1 cellular context compared by ENCODE assay signal in genomic region chr2:25098558-25099486, GRCh38.
TF ChIP-seq lines count a peak whose summit lies in the region.

No MANE protein-coding gene starts in this region.

TF ChIP-seq in GM23338, 12 proteins besides CTCF, POLR2A, EP300 and RAD21 (continued from another document):
- TF ChIP-seq, protein P1, sequence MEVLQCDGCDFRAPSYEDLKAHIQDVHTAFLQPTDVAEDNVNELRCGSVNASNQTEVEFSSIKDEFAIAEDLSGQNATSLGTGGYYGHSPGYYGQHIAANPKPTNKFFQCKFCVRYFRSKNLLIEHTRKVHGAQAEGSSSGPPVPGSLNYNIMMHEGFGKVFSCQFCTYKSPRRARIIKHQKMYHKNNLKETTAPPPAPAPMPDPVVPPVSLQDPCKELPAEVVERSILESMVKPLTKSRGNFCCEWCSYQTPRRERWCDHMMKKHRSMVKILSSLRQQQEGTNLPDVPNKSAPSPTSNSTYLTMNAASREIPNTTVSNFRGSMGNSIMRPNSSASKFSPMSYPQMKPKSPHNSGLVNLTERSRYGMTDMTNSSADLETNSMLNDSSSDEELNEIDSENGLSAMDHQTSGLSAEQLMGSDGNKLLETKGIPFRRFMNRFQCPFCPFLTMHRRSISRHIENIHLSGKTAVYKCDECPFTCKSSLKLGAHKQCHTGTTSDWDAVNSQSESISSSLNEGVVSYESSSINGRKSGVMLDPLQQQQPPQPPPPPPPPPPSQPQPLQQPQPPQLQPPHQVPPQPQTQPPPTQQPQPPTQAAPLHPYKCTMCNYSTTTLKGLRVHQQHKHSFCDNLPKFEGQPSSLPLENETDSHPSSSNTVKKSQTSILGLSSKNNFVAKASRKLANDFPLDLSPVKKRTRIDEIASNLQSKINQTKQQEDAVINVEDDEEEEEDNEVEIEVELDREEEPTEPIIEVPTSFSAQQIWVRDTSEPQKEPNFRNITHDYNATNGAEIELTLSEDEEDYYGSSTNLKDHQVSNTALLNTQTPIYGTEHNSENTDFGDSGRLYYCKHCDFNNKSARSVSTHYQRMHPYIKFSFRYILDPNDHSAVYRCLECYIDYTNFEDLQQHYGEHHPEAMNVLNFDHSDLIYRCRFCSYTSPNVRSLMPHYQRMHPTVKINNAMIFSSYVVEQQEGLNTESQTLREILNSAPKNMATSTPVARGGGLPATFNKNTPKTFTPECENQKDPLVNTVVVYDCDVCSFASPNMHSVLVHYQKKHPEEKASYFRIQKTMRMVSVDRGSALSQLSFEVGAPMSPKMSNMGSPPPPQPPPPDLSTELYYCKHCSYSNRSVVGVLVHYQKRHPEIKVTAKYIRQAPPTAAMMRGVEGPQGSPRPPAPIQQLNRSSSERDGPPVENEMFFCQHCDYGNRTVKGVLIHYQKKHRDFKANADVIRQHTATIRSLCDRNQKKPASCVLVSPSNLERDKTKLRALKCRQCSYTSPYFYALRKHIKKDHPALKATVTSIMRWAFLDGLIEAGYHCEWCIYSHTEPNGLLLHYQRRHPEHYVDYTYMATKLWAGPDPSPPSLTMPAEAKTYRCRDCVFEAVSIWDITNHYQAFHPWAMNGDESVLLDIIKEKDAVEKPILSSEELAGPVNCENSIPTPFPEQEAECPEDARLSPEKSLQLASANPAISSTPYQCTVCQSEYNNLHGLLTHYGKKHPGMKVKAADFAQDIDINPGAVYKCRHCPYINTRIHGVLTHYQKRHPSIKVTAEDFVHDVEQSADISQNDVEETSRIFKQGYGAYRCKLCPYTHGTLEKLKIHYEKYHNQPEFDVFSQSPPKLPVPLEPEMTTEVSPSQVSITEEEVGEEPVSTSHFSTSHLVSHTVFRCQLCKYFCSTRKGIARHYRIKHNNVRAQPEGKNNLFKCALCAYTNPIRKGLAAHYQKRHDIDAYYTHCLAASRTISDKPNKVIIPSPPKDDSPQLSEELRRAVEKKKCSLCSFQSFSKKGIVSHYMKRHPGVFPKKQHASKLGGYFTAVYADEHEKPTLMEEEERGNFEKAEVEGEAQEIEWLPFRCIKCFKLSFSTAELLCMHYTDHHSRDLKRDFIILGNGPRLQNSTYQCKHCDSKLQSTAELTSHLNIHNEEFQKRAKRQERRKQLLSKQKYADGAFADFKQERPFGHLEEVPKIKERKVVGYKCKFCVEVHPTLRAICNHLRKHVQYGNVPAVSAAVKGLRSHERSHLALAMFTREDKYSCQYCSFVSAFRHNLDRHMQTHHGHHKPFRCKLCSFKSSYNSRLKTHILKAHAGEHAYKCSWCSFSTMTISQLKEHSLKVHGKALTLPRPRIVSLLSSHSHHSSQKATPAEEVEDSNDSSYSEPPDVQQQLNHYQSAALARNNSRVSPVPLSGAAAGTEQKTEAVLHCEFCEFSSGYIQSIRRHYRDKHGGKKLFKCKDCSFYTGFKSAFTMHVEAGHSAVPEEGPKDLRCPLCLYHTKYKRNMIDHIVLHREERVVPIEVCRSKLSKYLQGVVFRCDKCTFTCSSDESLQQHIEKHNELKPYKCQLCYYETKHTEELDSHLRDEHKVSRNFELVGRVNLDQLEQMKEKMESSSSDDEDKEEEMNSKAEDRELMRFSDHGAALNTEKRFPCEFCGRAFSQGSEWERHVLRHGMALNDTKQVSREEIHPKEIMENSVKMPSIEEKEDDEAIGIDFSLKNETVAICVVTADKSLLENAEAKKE (CRISPR knock-in tag; IDR thresholded peaks at IDR 0.05) = no peak
- TF ChIP-seq REST (IDR thresholded peaks at IDR 0.05; ENCODE audit: unreplicated experiment) = no peak
- TF ChIP-seq EZH2 (IDR thresholded peaks at IDR 0.05; ENCODE audit: low read depth, unreplicated experiment) = no peak
